Comparison of ENCODE assay signal across 14 cellular contexts in the genomic region with DNA sequence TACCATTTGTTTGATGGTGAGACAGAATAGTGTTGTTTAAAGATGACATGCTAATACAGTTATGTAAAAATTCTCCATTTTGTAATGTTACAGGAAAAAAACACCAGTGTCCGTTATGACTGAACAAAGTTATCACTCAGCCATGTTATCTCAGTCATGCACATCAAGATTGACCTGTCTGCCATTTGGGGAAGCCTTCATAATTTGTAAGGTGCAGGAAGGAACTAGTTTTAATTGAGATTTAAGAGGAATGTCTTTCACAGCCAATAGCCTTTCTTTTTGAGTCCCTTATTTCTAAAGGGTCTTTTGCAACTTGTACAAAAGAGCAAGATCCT.
DNase-seq lines count a peak whose midpoint lies in the region; ATAC-seq and TF ChIP-seq lines count a peak whose summit lies in the region.
"Had no signal": no experiment of that assay in that cellular context is flagged by ENCODE, and none has a peak within 500 bp of the region (broad histone marks: within the 10 kb centered on the region; RNA-seq: fewer than 3 reads in every experiment).

No MANE protein-coding gene starts in this region.

- no peaks in the 10 kb centered on the region for H3K36me3 Mint-ChIP-seq in activated naive CD4-positive, alpha-beta T cell treated with anti-CD3 and anti-CD28 coated beads, Interleukin-2, amount 50 U/mL, for 72 hours
- peaks cover 3% of the 10 kb centered on the region for H3K36me3 Mint-ChIP-seq in activated B cell treated with CpG ODN at 0.5 μM for 24 hours (ENCODE audit: low read depth)
- H3K36me3 Mint-ChIP-seq in naive thymus-derived CD4-positive, alpha-beta T cell = no peaks in the 10 kb centered on the region

- H3K27me3 Mint-ChIP-seq in activated B cell treated with CpG ODN at 0.5 μM for 24 hours = no peaks in the 10 kb centered on the region
- H3K27me3 Mint-ChIP-seq in naive thymus-derived CD4-positive, alpha-beta T cell = no peaks in the 10 kb centered on the region

- no peak overlapping the region for H3K27ac Mint-ChIP-seq in activated naive CD4-positive, alpha-beta T cell treated with anti-CD3 and anti-CD28 coated beads, Interleukin-2, amount 50 U/mL, for 72 hours
- H3K27ac Mint-ChIP-seq in activated B cell treated with CpG ODN at 0.5 μM for 24 hours = peak overlapping the region; percentile 90
- H3K27ac Mint-ChIP-seq in naive thymus-derived CD4-positive, alpha-beta T cell = peak overlapping the region in 8 of 9 donors; percentile 38 to 83 (median 68)

- TF ChIP-seq EP300 in upper lobe of left lung (IDR thresholded peaks at IDR 0.05) = no peak

- ATAC-seq in activated naive CD4-positive, alpha-beta T cell treated with anti-CD3 and anti-CD28 coated beads, Interleukin-2, amount 50 U/mL, for 72 hours = peak; percentile 22 to 34
- ATAC-seq in activated B cell treated with CpG ODN at 0.5 μM for 24 hours (ENCODE audit: low read depth) (peak; percentile 15), upper lobe of left lung (ENCODE audit: low FRiP score in 2 of 2) (no peak)
- ATAC-seq in naive thymus-derived CD4-positive, alpha-beta T cell = no peak

- POLR2A ChIA-PET in activated B cell treated with CpG ODN at 0.5 μM for 24 hours (lab: Charles Lee) = interaction anchor here (1.1 to 13.6 kb wide), 26 partner anchors 8 to 565 kb away, joined by 3 to 522 read pairs (median 15); partner anchors contain the start of gene ZFP36L1
- POLR2A ChIA-PET in naive thymus-derived CD4-positive, alpha-beta T cell (lab: Charles Lee) = interaction anchor here (0.6 to 13.7 kb wide), 15 partner anchors 9 to 571 kb away, joined by 3 to 233 read pairs (median 4); partner anchors contain the start of gene ZFP36L1

- in situ Hi-C loops in brain microvascular endothelial cell (cut with HindIII; ENCODE audit: low pct_ligation_motif_present, low sequenced_read_pairs) = no loop called here

- no peak overlapping the region for H3K4me3 ChIP-seq in naive thymus-derived CD4-positive, alpha-beta T cell (ENCODE audit: low read length)
- H3K4me3 ChIP-seq in upper lobe of left lung = no peak overlapping the region
- H3K4me3 ChIP-seq in brain microvascular endothelial cell (ENCODE audit: low read depth, low read length) = no peak overlapping the region
- H3K4me3 ChIP-seq: GM23248 had no signal

- peak overlapping the region; percentile 45 for H3K4me3 Mint-ChIP-seq in activated B cell treated with CpG ODN at 0.5 μM for 24 hours
- H3K4me3 Mint-ChIP-seq in naive thymus-derived CD4-positive, alpha-beta T cell = peak overlapping the region in 3 of 10 donors; percentile 28 to 47 (median 31)

- peaks cover 0 to 37% of the 10 kb centered on the region in 2 donors for H3K4me1 ChIP-seq in naive thymus-derived CD4-positive, alpha-beta T cell (ENCODE audit: control insufficient read depth in 2 of 2, insufficient read depth in 2 of 2, low read length in 2 of 2)
- peaks cover 43 to 67% (median 52%) of the 10 kb centered on the region in 4 donors for H3K4me1 ChIP-seq in upper lobe of left lung

- TF ChIP-seq CTCF in activated B cell treated with CpG ODN at 0.5 μM for 24 hours (IDR thresholded peaks at IDR 0.05) (no peak), upper lobe of left lung (IDR thresholded peaks at IDR 0.05) (no peak), brain microvascular endothelial cell (IDR thresholded peaks at IDR 0.05; ENCODE audit: low read depth, low read length, missing control alignments) (no peak)

- H3K36me3 ChIP-seq in naive thymus-derived CD4-positive, alpha-beta T cell (ENCODE audit: control insufficient read depth in 2 of 3, insufficient read depth in 3 of 3, low read length in 3 of 3) = no peaks in the 10 kb centered on the region
- H3K36me3 ChIP-seq in upper lobe of left lung = no peaks in the 10 kb centered on the region
- H3K36me3 ChIP-seq in brain microvascular endothelial cell (replicated peaks) = no peaks in the 10 kb centered on the region

- no peak for DNase-seq in activated naive CD4-positive, alpha-beta T cell treated with anti-CD3 and anti-CD28 coated beads, Interleukin-2, amount 50 U/mL, for 72 hours (ENCODE audit: low spot score in 2 of 2)
- no peak for DNase-seq in activated naive CD4-positive, alpha-beta T cell treated with Interleukin-2 at 50 U/mL for 16 hours
- DNase-seq in activated B cell treated with CpG ODN at 0.5 μM for 24 hours = no peak
- DNase-seq in naive thymus-derived CD4-positive, alpha-beta T cell = no peak
- no peak for DNase-seq in upper lobe of left lung
- DNase-seq in NCI-H526 treated with DMSO at 0.1 percent for 48 hours (lab: John Stamatoyannopoulos, UW) = no peak
- no peak for DNase-seq in stimulated activated CD4-positive, alpha-beta T cell treated with anti-CD3 and anti-CD28 coated beads, Interleukin-4, amount 100 ng/mL, for 24 hours
- DNase-seq in brain microvascular endothelial cell = no peak
- DNase-seq: ACHN, GM23248, hippocampal formation, retina, SIG-M5, substantia nigra had no signal

- no peaks in the 10 kb centered on the region for H3K9me3 ChIP-seq in naive thymus-derived CD4-positive, alpha-beta T cell (ENCODE audit: control insufficient read depth in 2 of 3, low read length in 3 of 3)
- H3K9me3 ChIP-seq in upper lobe of left lung = no peaks in the 10 kb centered on the region

- H3K27me3 ChIP-seq in naive thymus-derived CD4-positive, alpha-beta T cell (ENCODE audit: control insufficient read depth in 2 of 2, insufficient read depth in 2 of 2, low read length in 2 of 2) = no peaks in the 10 kb centered on the region
- H3K27me3 ChIP-seq in upper lobe of left lung (no peaks in the 10 kb centered on the region), brain microvascular endothelial cell (replicated peaks) (no peaks in the 10 kb centered on the region)

- WGBS in upper lobe of left lung, 2 donors = 50 to 79% methylated on average over 1 of the region's 1 CpG

- no peaks in the 10 kb centered on the region for H3K9me3 Mint-ChIP-seq in activated naive CD4-positive, alpha-beta T cell treated with anti-CD3 and anti-CD28 coated beads, Interleukin-2, amount 50 U/mL, for 72 hours
- H3K9me3 Mint-ChIP-seq in activated B cell treated with CpG ODN at 0.5 μM for 24 hours = no peaks in the 10 kb centered on the region
- no peaks in the 10 kb centered on the region for H3K9me3 Mint-ChIP-seq in naive thymus-derived CD4-positive, alpha-beta T cell

- CTCF ChIA-PET in activated B cell treated with CpG ODN at 0.5 μM for 24 hours (lab: Charles Lee) = interaction anchor here (0.7 to 9.4 kb wide), 13 partner anchors 16 to 855 kb away, joined by 3 to 135 read pairs (median 6); partner anchors contain the start of gene ZFP36L1
- CTCF ChIA-PET in naive thymus-derived CD4-positive, alpha-beta T cell (lab: Charles Lee) = interaction anchor here (0.6 to 17.4 kb wide), 22 partner anchors 9 to 1147 kb away, joined by 3 to 219 read pairs (median 6); partner anchors contain the start of genes ERH and SLC39A9

- H3K27ac ChIP-seq in naive thymus-derived CD4-positive, alpha-beta T cell (ENCODE audit: low read depth, low read length) = no peak overlapping the region
- peak overlapping the region in 3 of 4 donors; percentile 64 to 75 (median 65) for H3K27ac ChIP-seq in upper lobe of left lung
- H3K27ac ChIP-seq in brain microvascular endothelial cell = no peak overlapping the region
- H3K27ac ChIP-seq: GM23248 had no signal

- no peak for TF ChIP-seq POLR2A in upper lobe of left lung (IDR thresholded peaks at IDR 0.05)

- peaks cover 88% of the 10 kb centered on the region for H3K4me1 Mint-ChIP-seq in activated B cell treated with CpG ODN at 0.5 μM for 24 hours
- H3K4me1 Mint-ChIP-seq in naive thymus-derived CD4-positive, alpha-beta T cell = peaks cover 25 to 80% (median 74%) of the 10 kb centered on the region in 7 donors

- intact Hi-C loops in activated B cell treated with CpG ODN at 0.5 μM for 24 hours (cut with micrococcal nuclease) = loop anchor here (1.0 kb wide), 3 partner anchors 10 to 244 kb away; no protein-coding TSS in a partner anchor
- intact Hi-C loops in naive thymus-derived CD4-positive, alpha-beta T cell (cut with micrococcal nuclease) = loop anchor here (1.0 to 5.0 kb wide), 5 partner anchors 36 to 309 kb away; no protein-coding TSS in a partner anchor

Comparison
In these comparisons a context has a peak if more than half of its experiments do, and no peak if none do; other contexts are left out.
1. ATAC-seq: peak in activated naive CD4-positive, alpha-beta T cell treated with anti-CD3 and anti-CD28 coated beads, Interleukin-2, amount 50 U/mL, for 72 hours (2 of 2) and activated B cell treated with CpG ODN at 0.5 μM for 24 hours (single experiment); none in naive thymus-derived CD4-positive, alpha-beta T cell (single experiment) and upper lobe of left lung (0 of 2).
2. H3K27ac Mint-ChIP-seq: peak in activated B cell treated with CpG ODN at 0.5 μM for 24 hours (single experiment) and naive thymus-derived CD4-positive, alpha-beta T cell (8 of 9); none in activated naive CD4-positive, alpha-beta T cell treated with anti-CD3 and anti-CD28 coated beads, Interleukin-2, amount 50 U/mL, for 72 hours (0 of 2).
3. H3K27ac ChIP-seq: peak in upper lobe of left lung (3 of 4); none in naive thymus-derived CD4-positive, alpha-beta T cell (single experiment) and brain microvascular endothelial cell (single experiment).